Comparison of ENCODE assay signal across 1 cellular context in genomic region chr20:56515657-56516381, GRCh38.
TF ChIP-seq lines count a peak whose summit lies in the region.

No MANE protein-coding gene starts in this region.

TF ChIP-seq in endothelial cell of umbilical vein, 7 proteins besides CTCF, POLR2A, EP300 and RAD21 (continued from another document):
- no peak for TF ChIP-seq EZH2 (IDR thresholded peaks at IDR 0.05; ENCODE audit: borderline replicate concordance, low read depth, low read length, severe bottlenecking)
